ENCODE assay signal across 8 cellular contexts in the genomic region with DNA sequence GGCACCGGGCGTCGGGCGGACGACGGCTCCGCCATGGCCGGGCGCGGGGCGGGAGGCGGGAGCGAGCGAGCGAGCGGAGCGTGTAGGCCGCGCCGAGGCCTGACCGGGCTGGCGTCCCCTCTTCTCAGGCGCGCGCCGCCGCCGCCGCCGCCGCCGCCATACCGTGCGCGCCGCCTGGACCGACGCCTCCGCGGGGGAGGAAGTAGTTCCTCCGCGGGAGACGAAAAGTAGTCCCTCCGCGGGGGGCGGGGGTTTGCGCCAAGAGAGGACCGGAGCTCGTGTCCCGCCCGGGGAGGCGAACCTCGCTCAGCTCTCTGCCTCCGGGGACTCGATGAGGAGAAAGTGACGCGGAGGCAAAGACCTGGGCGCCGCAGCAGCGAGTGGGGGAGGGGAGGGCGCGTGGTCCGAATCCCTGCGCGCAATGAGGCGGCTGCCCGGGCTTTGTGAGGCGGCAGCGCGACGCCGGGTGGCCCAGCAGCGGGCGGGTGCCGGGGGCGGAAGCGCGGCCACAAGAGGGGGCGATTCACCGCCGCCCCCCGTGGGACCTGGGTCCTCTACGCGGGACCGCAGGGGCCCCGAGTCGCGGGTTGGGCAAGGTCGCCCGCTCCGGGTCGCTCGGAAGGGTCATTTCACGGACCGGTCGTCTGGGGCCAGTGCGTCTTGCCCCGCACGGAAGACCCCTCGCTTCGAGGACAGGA. TPM values are rescaled to one million over a fixed set of nuclear protein-coding genes. Genes with fewer than 3 reads are reported as not detected.
DNase-seq lines count a peak whose midpoint lies in the region; ATAC-seq and TF ChIP-seq lines count a peak whose summit lies in the region.

A gene (minus strand): TSS at position 176 of the 698 bp plus-strand sequence. CDS start 141 bp downstream, at position 35.

- peaks cover 31% of the 10 kb centered on the region for H3K4me1 Mint-ChIP-seq in activated T-helper 2 cell treated with anti-CD3 and anti-CD28 coated beads, Interferon-gamma antibody, Interleukin-2, Interleukin-4, amounts not matched to agents 10 μg/mL and 5 μg/mL and 100 μg/mL, durations not matched to agents 14 hours and 24 hours and 36 hours (ENCODE audit: low read depth)
- H3K4me1 Mint-ChIP-seq in nephron progenitor cell, result peaks cover 25% of the 10 kb centered on the region
- H3K4me1 Mint-ChIP-seq in stimulated activated naive CD8-positive, alpha-beta T cell treated with anti-CD3 and anti-CD28 coated beads, Interleukin-15, amount 100 ng/mL, for 72 hours, result peaks cover 56% of the 10 kb centered on the region

- peak; percentile 82 for DNase-seq in DMS153 (lab: John Stamatoyannopoulos, UW)
- DNase-seq in Jurkat, Clone E6-1 (ENCODE audit: low read depth, low spot score), result peak; percentile 77
- DNase-seq in RPMI8226, result peak; percentile 91
- peak; percentile 83 for DNase-seq in activated T-helper 2 cell treated with anti-CD3 and anti-CD28 coated beads, Interferon-gamma antibody, Interleukin-2, Interleukin-4, amounts not matched to agents 10 μg/mL and 5 μg/mL and 100 μg/mL, durations not matched to agents 14 hours and 24 hours and 36 hours (ENCODE audit: low spot score)
- DNase-seq in fibroblast of the aortic adventitia (ENCODE audit: low read depth), result peak; percentile 85
- DNase-seq in nephron progenitor cell, result peak; percentile 83
- peak; percentile 82 to 85 for DNase-seq in stimulated activated naive CD8-positive, alpha-beta T cell treated with anti-CD3 and anti-CD28 coated beads, Interleukin-15, amount 100 ng/mL, for 72 hours

- peak within 1 kb of the TSS; percentile 73 for H3K4me3 ChIP-seq in Jurkat, Clone E6-1 (ENCODE audit: low read length)
- peak within 1 kb of the TSS; percentile 78 for H3K4me3 ChIP-seq in fibroblast of the aortic adventitia (ENCODE audit: low read depth, low read length)

- ATAC-seq in GM21526 (IDR thresholded peaks at IDR 0.05; ENCODE audit: low FRiP score, unreplicated experiment), result peak; percentile 47
- peak; percentile 67 for ATAC-seq in stimulated activated naive CD8-positive, alpha-beta T cell treated with anti-CD3 and anti-CD28 coated beads, Interleukin-15, amount 100 ng/mL, for 72 hours

- no peak for TF ChIP-seq CTCF in fibroblast of the aortic adventitia (IDR thresholded peaks at IDR 0.05; ENCODE audit: insufficient read depth, low read length)
- peak; percentile 15 for TF ChIP-seq CTCF in nephron progenitor cell (IDR thresholded peaks at IDR 0.05)

- H3K27ac Mint-ChIP-seq in activated T-helper 2 cell treated with anti-CD3 and anti-CD28 coated beads, Interferon-gamma antibody, Interleukin-2, Interleukin-4, amounts not matched to agents 10 μg/mL and 5 μg/mL and 100 μg/mL, durations not matched to agents 14 hours and 24 hours and 36 hours, result peak within 1 kb of the TSS; percentile 98
- peak within 1 kb of the TSS; percentile 99 for H3K27ac Mint-ChIP-seq in nephron progenitor cell
- peak within 1 kb of the TSS; percentile 99 for H3K27ac Mint-ChIP-seq in stimulated activated naive CD8-positive, alpha-beta T cell treated with anti-CD3 and anti-CD28 coated beads, Interleukin-15, amount 100 ng/mL, for 72 hours

- no peaks in the 10 kb centered on the region for H3K9me3 Mint-ChIP-seq in activated T-helper 2 cell treated with anti-CD3 and anti-CD28 coated beads, Interferon-gamma antibody, Interleukin-2, Interleukin-4, amounts not matched to agents 10 μg/mL and 5 μg/mL and 100 μg/mL, durations not matched to agents 14 hours and 24 hours and 36 hours
- H3K9me3 Mint-ChIP-seq in nephron progenitor cell, result no peaks in the 10 kb centered on the region
- H3K9me3 Mint-ChIP-seq in stimulated activated naive CD8-positive, alpha-beta T cell treated with anti-CD3 and anti-CD28 coated beads, Interleukin-15, amount 100 ng/mL, for 72 hours, result no peaks in the 10 kb centered on the region

- H3K4me3 Mint-ChIP-seq in activated T-helper 2 cell treated with anti-CD3 and anti-CD28 coated beads, Interferon-gamma antibody, Interleukin-2, Interleukin-4, amounts not matched to agents 10 μg/mL and 5 μg/mL and 100 μg/mL, durations not matched to agents 14 hours and 24 hours and 36 hours (ENCODE audit: low read depth), result peak within 1 kb of the TSS; percentile 93
- H3K4me3 Mint-ChIP-seq in nephron progenitor cell, result peak within 1 kb of the TSS; percentile 93
- H3K4me3 Mint-ChIP-seq in stimulated activated naive CD8-positive, alpha-beta T cell treated with anti-CD3 and anti-CD28 coated beads, Interleukin-15, amount 100 ng/mL, for 72 hours, result peak within 1 kb of the TSS; percentile 91 to 94

- intact Hi-C loops in activated T-helper 2 cell treated with anti-CD3 and anti-CD28 coated beads, Interferon-gamma antibody, Interleukin-2, Interleukin-4, amounts not matched to agents 10 μg/mL and 5 μg/mL and 100 μg/mL, durations not matched to agents 14 hours and 24 hours and 36 hours (cut with micrococcal nuclease), result loop anchor here (1.0 to 10.0 kb wide), 4 partner anchors 67 to 509 kb away; a partner anchor contains a TSS

- H3K27me3 Mint-ChIP-seq in activated T-helper 2 cell treated with anti-CD3 and anti-CD28 coated beads, Interferon-gamma antibody, Interleukin-2, Interleukin-4, amounts not matched to agents 10 μg/mL and 5 μg/mL and 100 μg/mL, durations not matched to agents 14 hours and 24 hours and 36 hours (ENCODE audit: low read depth), result no peaks in the 10 kb centered on the region
- H3K27me3 Mint-ChIP-seq in nephron progenitor cell (ENCODE audit: low read depth, poor library complexity), result peaks cover 6% of the 10 kb centered on the region
- H3K27me3 Mint-ChIP-seq in stimulated activated naive CD8-positive, alpha-beta T cell treated with anti-CD3 and anti-CD28 coated beads, Interleukin-15, amount 100 ng/mL, for 72 hours, result no peaks in the 10 kb centered on the region

- H3K36me3 Mint-ChIP-seq in activated T-helper 2 cell treated with anti-CD3 and anti-CD28 coated beads, Interferon-gamma antibody, Interleukin-2, Interleukin-4, amounts not matched to agents 10 μg/mL and 5 μg/mL and 100 μg/mL, durations not matched to agents 14 hours and 24 hours and 36 hours (ENCODE audit: low read depth), result peaks cover 23% of the 10 kb centered on the region
- H3K36me3 Mint-ChIP-seq in nephron progenitor cell (ENCODE audit: low read depth), result peaks cover 46% of the 10 kb centered on the region

RNA-seq across cellular contexts. Expression of the gene that starts here (rescaled TPM):
- 21.2 TPM for polyA plus RNA-seq in Jurkat, Clone E6-1 (2012; ENCODE audit: insufficient read depth, insufficient read length)
- 34.8 and 36.0 TPM in 2 replicates for total RNA-seq in activated T-helper 2 cell treated with anti-CD3 and anti-CD28 coated beads, Interferon-gamma antibody, Interleukin-2, Interleukin-4, amounts not matched to agents 10 μg/mL and 5 μg/mL and 100 μg/mL, durations not matched to agents 14 hours and 24 hours and 36 hours
- total RNA-seq in fibroblast of the aortic adventitia (ENCODE audit: low replicate concordance), result 54.0 and 80.5 TPM in 2 replicates

Comparison
In these comparisons a context has a peak if more than half of its experiments do, and no peak if none do; other contexts are left out.
1. Peak in every context shown above with its lines: DNase-seq, ATAC-seq and H3K4me3 ChIP-seq.